Comparison of ENCODE assay signal across 8 cellular contexts in the genomic region with DNA sequence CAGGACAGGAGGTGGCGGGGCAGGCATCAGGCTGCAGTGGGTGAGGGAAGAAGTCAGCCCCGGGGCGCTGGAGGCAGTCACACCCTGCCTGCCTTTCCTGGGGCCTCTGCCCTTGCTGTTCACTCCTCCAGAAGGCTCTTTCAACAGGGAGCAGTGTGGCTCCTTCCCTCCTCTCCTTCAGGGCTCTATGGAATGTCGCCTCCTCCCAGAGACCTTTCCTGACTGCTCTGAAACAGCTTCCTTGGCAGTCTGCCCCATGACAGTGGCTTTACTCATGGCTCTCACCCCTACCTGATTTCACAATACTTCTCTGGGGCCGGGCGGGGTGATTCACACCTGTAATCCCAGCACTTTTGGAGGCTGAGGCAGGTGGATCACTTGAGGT. TPM values are rescaled to one million over a fixed set of nuclear protein-coding genes. Genes with fewer than 3 reads are reported as not detected.
A peak's percentile ranks its signal among the peaks of the same experiment; 100 is the strongest.
DNase-seq lines count a peak whose midpoint lies in the region; ATAC-seq and TF ChIP-seq lines count a peak whose summit lies in the region.

No MANE protein-coding gene starts in this region.

- POLR2A ChIA-PET in OCI-LY7 (lab: Charles Lee) = no interaction called here

- no peak overlapping the region for H3K4me2 ChIP-seq in OCI-LY7 (ENCODE audit: low read length)

- H3K36me3 ChIP-seq in neutrophil = peaks cover 1% of the 10 kb centered on the region
- no peaks in the 10 kb centered on the region for H3K36me3 ChIP-seq in OCI-LY7 (ENCODE audit: insufficient read depth, low read length)

- H3K4me3 ChIP-seq in neutrophil (ENCODE audit: low read depth in 1 of 2, low read length in 1 of 2) (peak overlapping the region in 1 of 2 experiments; percentile 89), OCI-LY7 (ENCODE audit: low read depth, low read length, poor library complexity, severe bottlenecking) (no peak overlapping the region)

- CTCF ChIA-PET in OCI-LY7 (lab: Charles Lee; ENCODE audit: unreplicated experiment) = interaction anchor here (0.6 kb wide), 1 partner anchor 9 kb away, joined by 5 read pairs; no protein-coding TSS in a partner anchor

- H3K27me3 Mint-ChIP-seq in endothelial cell (ENCODE audit: unreplicated experiment) = peaks cover 16% of the 10 kb centered on the region

- H3K79me2 ChIP-seq in OCI-LY7 (ENCODE audit: insufficient read depth, low read depth, low read length) = no peaks in the 10 kb centered on the region

- H3K4me1 ChIP-seq in neutrophil (ENCODE audit: control insufficient read depth in 1 of 2, insufficient read depth in 1 of 2, low read depth in 1 of 2, low read length in 1 of 2) (peaks cover 65 to 70% of the 10 kb centered on the region in 2 experiments), OCI-LY7 (ENCODE audit: insufficient read depth, low read length, poor library complexity, severe bottlenecking) (peaks cover 64% of the 10 kb centered on the region)

- no peak overlapping the region for H3K4me3 Mint-ChIP-seq in endothelial cell (ENCODE audit: unreplicated experiment)

- H3K4me1 Mint-ChIP-seq in endothelial cell (ENCODE audit: unreplicated experiment) = peaks cover 17% of the 10 kb centered on the region

- no peaks in the 10 kb centered on the region for H3K27me3 ChIP-seq in neutrophil

- ATAC-seq in HG03457 (IDR thresholded peaks at IDR 0.05; ENCODE audit: unreplicated experiment) (no peak), GM21447 (IDR thresholded peaks at IDR 0.05; ENCODE audit: unreplicated experiment) (no peak)

- no peak for TF ChIP-seq CTCF in neutrophil (IDR thresholded peaks at IDR 0.05)
- TF ChIP-seq CTCF in endothelial cell (IDR thresholded peaks at IDR 0.05; ENCODE audit: unreplicated experiment) = no peak
- TF ChIP-seq CTCF in OCI-LY7 (conservative IDR thresholded peaks at IDR 0.05; ENCODE audit: low read length) = no peak

- no peak overlapping the region for H3K27ac Mint-ChIP-seq in endothelial cell (ENCODE audit: unreplicated experiment)

- in situ Hi-C loops in SK-MEL-5 (cut with HindIII; ENCODE audit: low pct_unique_long_range_greater_than_20kb, low sequenced_read_pairs) = no loop called here

- intact Hi-C loops in OCI-LY7 (cut with micrococcal nuclease; ENCODE audit: unreplicated experiment) = no loop called here

- no peak overlapping the region for H2AFZ ChIP-seq in OCI-LY7 (ENCODE audit: low read length)

- H3K9me3 Mint-ChIP-seq in endothelial cell (ENCODE audit: unreplicated experiment) = no peaks in the 10 kb centered on the region

- BruUV-seq in OCI-LY7 (replicated peaks; lab: Mats Ljungman, UMichigan) = no TSS peak

- no peaks in the 10 kb centered on the region for H3K9me2 ChIP-seq in OCI-LY7 (ENCODE audit: insufficient read depth, low read length)

- no peaks in the 10 kb centered on the region for H3K9me3 ChIP-seq in neutrophil
- H3K9me3 ChIP-seq in OCI-LY7 (ENCODE audit: low read length) = no peaks in the 10 kb centered on the region

- H3K36me3 Mint-ChIP-seq in endothelial cell (ENCODE audit: low read depth, unreplicated experiment) = peaks cover 4% of the 10 kb centered on the region

- DNase-seq in GM04504 (ENCODE audit: low read depth) = peak; percentile 88
- DNase-seq in SK-MEL-5 (ENCODE audit: low read depth, low spot score) = peak; percentile 60
- DNase-seq in dedifferentiated amniotic fluid mesenchymal stem cell (ENCODE audit: extremely low spot score) = peak; percentile 42
- no peak for DNase-seq in endothelial cell (ENCODE audit: low spot score)
- no peak for DNase-seq in OCI-LY7 (ENCODE audit: low spot score)

- H4K20me1 ChIP-seq in OCI-LY7 (ENCODE audit: insufficient read depth, low read length) = no peaks in the 10 kb centered on the region

- H3K27ac ChIP-seq in neutrophil (peak overlapping the region; percentile 98), OCI-LY7 (ENCODE audit: low read depth, low read length, poor library complexity, severe bottlenecking) (no peak overlapping the region)

RNA-seq across cellular contexts. Expression of a gene that starts 7.1 kb away (rescaled TPM):
- total RNA-seq in SK-MEL-5 (2014; rRNA removed; shearing (Covaris generic)) = 5.3 and 5.7 TPM in 2 replicates
- polyA plus RNA-seq in SK-MEL-5 (2015; cell fraction: cytosol; rRNA removed) = 10.6 and 14.6 TPM in 2 replicates
- polyA plus RNA-seq in SK-MEL-5 (2015; cell fraction: nucleus; rRNA removed) = 41.4 and 61.9 TPM in 2 replicates
- total RNA-seq in endothelial cell (ENCODE audit: unreplicated experiment) (25.7 TPM), OCI-LY7 (2022) (45.7 and 53.7 TPM in 2 replicates)
- total RNA-seq in OCI-LY7 (2014; rRNA removed; shearing (Covaris generic)) = 23.5 and 29.2 TPM in 2 replicates

RNA-seq across cellular contexts. Expression of a gene that starts 17.4 kb away (rescaled TPM):
- 2.0 TPM in 2 replicates for total RNA-seq in SK-MEL-5 (2014; rRNA removed; shearing (Covaris generic))
- 10.4 and 14.4 TPM in 2 replicates for polyA plus RNA-seq in SK-MEL-5 (2015; cell fraction: cytosol; rRNA removed)
- 9.5 and 10.0 TPM in 2 replicates for polyA plus RNA-seq in SK-MEL-5 (2015; cell fraction: nucleus; rRNA removed)
- total RNA-seq in endothelial cell (ENCODE audit: unreplicated experiment) (25.3 TPM), OCI-LY7 (2022) (22.5 and 24.3 TPM in 2 replicates)
- total RNA-seq in OCI-LY7 (2014; rRNA removed; shearing (Covaris generic)) = 3.3 and 4.7 TPM in 2 replicates

Comparison
In these comparisons a context has a peak if more than half of its experiments do, and no peak if none do; other contexts are left out.
1. DNase-seq: peak in GM04504 (single experiment), SK-MEL-5 (single experiment) and dedifferentiated amniotic fluid mesenchymal stem cell (single experiment); none in endothelial cell (single experiment) and OCI-LY7 (single experiment).